In the genomic region with DNA sequence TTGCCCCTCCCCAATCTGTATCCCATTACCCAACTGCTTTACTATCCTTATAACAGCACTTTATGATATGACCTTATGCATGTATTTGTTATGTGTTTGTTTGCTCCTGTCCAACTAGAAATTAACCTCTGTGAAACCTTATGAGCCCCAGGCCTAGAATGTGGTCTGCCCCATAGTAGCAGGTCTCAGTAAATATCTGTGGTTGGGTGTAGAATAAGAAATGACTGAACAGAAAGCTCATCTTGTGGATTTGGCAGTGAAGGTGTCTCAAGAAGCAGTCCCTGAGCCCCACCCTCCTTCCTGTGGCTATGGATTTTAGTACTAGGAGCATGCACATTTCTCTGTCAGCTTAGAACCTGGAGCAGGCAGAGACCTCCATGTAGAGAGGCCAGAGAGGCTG, we compare ENCODE assay signal across 26 cellular contexts.
"Had no signal": no experiment of that assay in that cellular context is flagged by ENCODE, and none has a peak within 500 bp of the region (broad histone marks: within the 10 kb centered on the region; RNA-seq: fewer than 3 reads in every experiment).

No MANE protein-coding gene starts in this region.

- H3K27ac Mint-ChIP-seq: activated CD4-positive, alpha-beta memory T cell treated with anti-CD3 and anti-CD28 coated beads for 36 hours; activated CD4-positive, alpha-beta T cell treated with anti-CD3 and anti-CD28 coated beads, Interleukin-2, amount 10 ng/mL, durations not matched to agents 24 days and 14 days; activated naive CD4-positive, alpha-beta T cell treated with anti-CD3 and anti-CD28 coated beads, Interleukin-2, amount 10 ng/mL, durations not matched to agents 7 days and 5 days; activated naive CD8-positive, alpha-beta T cell treated with anti-CD3 and anti-CD28 coated beads, Interleukin-2, amount 10 ng/mL, durations not matched to agents 7 days and 5 days; activated T-cell treated with anti-CD3 and anti-CD28 coated beads, Interleukin-2, amount 50 U/mL, for 24 hours; dendritic cell treated with granulocyte-macrophage colony-stimulating factor and Interleukin-4, amounts not matched to agents 40 ng/mL and 50 ng/mL, for 4 days; endodermal cell; nephron; progenitor cell of endocrine pancreas had no signal

- H3K4me1 Mint-ChIP-seq: activated CD4-positive, alpha-beta T cell treated with anti-CD3 and anti-CD28 coated beads, Interleukin-2, amount 10 ng/mL, durations not matched to agents 24 days and 14 days; activated naive CD4-positive, alpha-beta T cell treated with anti-CD3 and anti-CD28 coated beads, Interleukin-2, amount 10 ng/mL, durations not matched to agents 7 days and 5 days; activated naive CD8-positive, alpha-beta T cell treated with anti-CD3 and anti-CD28 coated beads, Interleukin-2, amount 10 ng/mL, durations not matched to agents 7 days and 5 days; central memory CD8-positive, alpha-beta T cell; endodermal cell; nephron had no signal

- H3K9me3 Mint-ChIP-seq: activated CD4-positive, alpha-beta memory T cell treated with anti-CD3 and anti-CD28 coated beads for 36 hours; activated CD4-positive, alpha-beta T cell treated with anti-CD3 and anti-CD28 coated beads, Interleukin-2, amount 10 ng/mL, durations not matched to agents 24 days and 14 days; activated naive CD4-positive, alpha-beta T cell treated with anti-CD3 and anti-CD28 coated beads, Interleukin-2, amount 10 ng/mL, durations not matched to agents 7 days and 5 days; activated naive CD8-positive, alpha-beta T cell treated with anti-CD3 and anti-CD28 coated beads, Interleukin-2, amount 10 ng/mL, durations not matched to agents 7 days and 5 days; activated T-cell treated with anti-CD3 and anti-CD28 coated beads, Interleukin-2, amount 50 U/mL, for 24 hours; dendritic cell treated with granulocyte-macrophage colony-stimulating factor and Interleukin-4, amounts not matched to agents 40 ng/mL and 50 ng/mL, for 4 days; nephron had no signal

- H3K36me3 Mint-ChIP-seq: activated CD4-positive, alpha-beta memory T cell treated with anti-CD3 and anti-CD28 coated beads for 36 hours; activated naive CD4-positive, alpha-beta T cell treated with anti-CD3 and anti-CD28 coated beads, Interleukin-2, amount 10 ng/mL, durations not matched to agents 7 days and 5 days; activated naive CD8-positive, alpha-beta T cell treated with anti-CD3 and anti-CD28 coated beads, Interleukin-2, amount 10 ng/mL, durations not matched to agents 7 days and 5 days had no signal

- DNase-seq: activated CD4-positive, alpha-beta memory T cell treated with anti-CD3 and anti-CD28 coated beads for 36 hours; activated CD4-positive, alpha-beta T cell treated with anti-CD3 and anti-CD28 coated beads, Interleukin-2, amount 10 ng/mL, durations not matched to agents 24 days and 14 days; activated CD8-positive, alpha-beta memory T cell treated with anti-CD3 and anti-CD28 coated beads, Interleukin-2, amount 50 U/mL, for 4 hours; activated gamma-delta T cell; activated naive CD4-positive, alpha-beta T cell treated with anti-CD3 and anti-CD28 coated beads, Interleukin-2, amount 10 ng/mL, durations not matched to agents 7 days and 5 days; activated naive CD8-positive, alpha-beta T cell treated with anti-CD3 and anti-CD28 coated beads, Interleukin-2, amount 10 ng/mL, durations not matched to agents 7 days and 5 days; activated T-cell treated with anti-CD3 and anti-CD28 coated beads, Interleukin-2, amount 50 U/mL, for 24 hours; endodermal cell; foreskin fibroblast; head of caudate nucleus; hippocampal formation; left cardiac atrium; left ventricle myocardium superior; mammary epithelial cell; ovary; right lobe of liver; stimulated activated CD4-positive, alpha-beta T cell treated with anti-CD3 and anti-CD28 coated beads, Interleukin-2, amount 100 ng/mL, for 48 hours; stimulated activated naive CD4-positive, alpha-beta T cell treated with Interleukin-2 at 50 U/mL for 16 hours; T-helper 9 cell; WERI-Rb-1 had no signal

- H3K27me3 Mint-ChIP-seq: activated CD4-positive, alpha-beta memory T cell treated with anti-CD3 and anti-CD28 coated beads for 36 hours; activated CD4-positive, alpha-beta T cell treated with anti-CD3 and anti-CD28 coated beads, Interleukin-2, amount 10 ng/mL, durations not matched to agents 24 days and 14 days; activated naive CD4-positive, alpha-beta T cell treated with anti-CD3 and anti-CD28 coated beads, Interleukin-2, amount 10 ng/mL, durations not matched to agents 7 days and 5 days; dendritic cell treated with granulocyte-macrophage colony-stimulating factor and Interleukin-4, amounts not matched to agents 40 ng/mL and 50 ng/mL, for 4 days had no signal

- ATAC-seq: activated CD4-positive, CD25-positive, alpha-beta regulatory T cell treated with anti-CD3 and anti-CD28 coated beads, Interleukin-2, amount 50 U/mL, for 24 hours; esophagus mucosa; left cardiac atrium; left ventricle myocardium superior; right lobe of liver had no signal

- H3K4me3 Mint-ChIP-seq: activated CD4-positive, alpha-beta memory T cell treated with anti-CD3 and anti-CD28 coated beads for 36 hours; activated CD4-positive, alpha-beta T cell treated with anti-CD3 and anti-CD28 coated beads, Interleukin-2, amount 10 ng/mL, durations not matched to agents 24 days and 14 days; activated naive CD4-positive, alpha-beta T cell treated with anti-CD3 and anti-CD28 coated beads, Interleukin-2, amount 10 ng/mL, durations not matched to agents 7 days and 5 days; activated naive CD8-positive, alpha-beta T cell treated with anti-CD3 and anti-CD28 coated beads, Interleukin-2, amount 10 ng/mL, durations not matched to agents 7 days and 5 days; activated T-cell treated with anti-CD3 and anti-CD28 coated beads, Interleukin-2, amount 50 U/mL, for 24 hours; central memory CD8-positive, alpha-beta T cell; dendritic cell treated with granulocyte-macrophage colony-stimulating factor and Interleukin-4, amounts not matched to agents 40 ng/mL and 50 ng/mL, for 4 days; endodermal cell; nephron had no signal
